22 cellular contexts compared by ENCODE assay signal in the genomic region with DNA sequence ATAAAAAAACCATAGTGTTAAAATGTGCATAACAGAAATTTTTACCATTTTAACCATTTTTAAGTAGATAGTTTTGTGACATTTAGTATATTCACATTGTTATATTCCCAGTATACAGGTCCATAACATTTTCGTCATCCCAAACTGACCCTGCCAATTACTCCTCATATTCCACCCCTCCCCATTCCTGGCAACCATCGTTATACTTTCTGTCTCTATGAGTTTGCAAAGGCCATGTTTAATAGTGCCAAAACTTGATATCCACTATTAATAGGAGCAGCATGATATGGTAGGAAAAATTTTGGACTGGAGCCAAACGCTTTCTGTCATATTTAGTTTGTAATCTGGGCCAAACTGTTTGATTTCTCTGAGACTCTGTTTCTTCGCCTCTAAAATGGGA. TPM values are rescaled to one million over a fixed set of nuclear protein-coding genes. Genes with fewer than 3 reads are reported as not detected.
DNase-seq lines count a peak whose midpoint lies in the region; ATAC-seq and TF ChIP-seq lines count a peak whose summit lies in the region.
"Had no signal": no experiment of that assay in that cellular context is flagged by ENCODE, and none has a peak within 500 bp of the region (broad histone marks: within the 10 kb centered on the region; RNA-seq: fewer than 3 reads in every experiment).

No MANE protein-coding gene starts in this region.

- no peak overlapping the region for H3K27ac ChIP-seq in CD4-positive, alpha-beta T cell (ENCODE audit: low read depth, low read length)
- no peak overlapping the region for H3K27ac ChIP-seq in heart right ventricle
- H3K27ac ChIP-seq in right cardiac atrium (ENCODE audit: low read length) = no peak overlapping the region
- H3K27ac ChIP-seq in H9 (ENCODE audit: insufficient read length, low read depth, low read length) = no peak overlapping the region
- H3K27ac ChIP-seq: GM23248 had no signal

- H3K14ac ChIP-seq in H9 (ENCODE audit: insufficient read depth, low read length) = no peak overlapping the region

- H3K9me3 Mint-ChIP-seq in CD4-positive, alpha-beta T cell = peaks cover 18% of the 10 kb centered on the region
- H3K9me3 Mint-ChIP-seq in H9 = peaks cover 0 to 3% of the 10 kb centered on the region in 2 experiments; a peak in 2 of 5 replicates

- H3K4me3 ChIP-seq in heart right ventricle = no peak overlapping the region
- H3K4me3 ChIP-seq in right cardiac atrium (ENCODE audit: low read length) = no peak overlapping the region
- H3K4me3 ChIP-seq: GM12878, GM23248 had no signal

- no peaks in the 10 kb centered on the region for H3K27me3 ChIP-seq in CD4-positive, alpha-beta T cell (ENCODE audit: control insufficient read depth, insufficient read depth, low read length)
- no peaks in the 10 kb centered on the region for H3K27me3 ChIP-seq in heart right ventricle
- no peaks in the 10 kb centered on the region for H3K27me3 ChIP-seq in right cardiac atrium (ENCODE audit: control insufficient read depth, insufficient read depth)
- H3K27me3 ChIP-seq in H9 (ENCODE audit: insufficient read depth, low read length) = no peaks in the 10 kb centered on the region

- no peak overlapping the region for H4K8ac ChIP-seq in H9 (replicated peaks; ENCODE audit: insufficient read length, low read depth, low read length)

- H2BK5ac ChIP-seq in H9 (ENCODE audit: insufficient read length, low read length) = no peak overlapping the region

- ATAC-seq in Right ventricle myocardium superior (ENCODE audit: poor library complexity) = peak; percentile 76
- ATAC-seq in CD4-positive, alpha-beta T cell (ENCODE audit: poor library complexity) = no peak
- ATAC-seq in heart right ventricle = peak in 7 of 8 donors; percentile 21 to 90 (median 77)
- peak; percentile 61 to 68 for ATAC-seq in right cardiac atrium
- ATAC-seq: GM12878 had no signal

- no peak overlapping the region for H2BK15ac ChIP-seq in H9 (ENCODE audit: low read depth, low read length)

- H2AK5ac ChIP-seq in H9 (ENCODE audit: insufficient read length, low read length) = no peak overlapping the region

- intact Hi-C loops in Right ventricle myocardium superior (cut with DNase I) = no loop called here
- intact Hi-C loops in cardiac septum (cut with DNase I) = no loop called here
- intact Hi-C loops in CD4-positive, alpha-beta T cell (cut with DNase I, micrococcal nuclease) = loop anchor here in 1 of 2 experiments (5.0 to 10.0 kb wide), 3 partner anchors 37 to 160 kb away; no protein-coding TSS in a partner anchor
- intact Hi-C loops in heart right ventricle (cut with DNase I) = loop anchor here in 1 of 10 donors (2.0 to 5.0 kb wide), 2 partner anchors 26 to 777 kb away; no protein-coding TSS in a partner anchor
- intact Hi-C loops in right cardiac atrium (cut with DNase I) = no loop called here

- H3K27me3 Mint-ChIP-seq in CD4-positive, alpha-beta T cell = no peaks in the 10 kb centered on the region
- no peaks in the 10 kb centered on the region for H3K27me3 Mint-ChIP-seq in H9 (ENCODE audit: low read depth)
- H3K27me3 Mint-ChIP-seq: CD8-positive, alpha-beta memory T cell had no signal

- H3K4me3 Mint-ChIP-seq in CD4-positive, alpha-beta T cell = no peak overlapping the region
- H3K4me3 Mint-ChIP-seq in H9 = no peak overlapping the region
- H3K4me3 Mint-ChIP-seq: CD8-positive, alpha-beta memory T cell; HFFc6 had no signal

- no peak overlapping the region for H4K91ac ChIP-seq in H9 (ENCODE audit: insufficient read length, low read depth, low read length)

- no peak overlapping the region for H3K18ac ChIP-seq in H9 (ENCODE audit: insufficient read length, low read depth, low read length)

- no peak for TF ChIP-seq CTCF in CD4-positive, alpha-beta T cell (IDR thresholded peaks at IDR 0.05)
- TF ChIP-seq CTCF in heart right ventricle (IDR thresholded peaks at IDR 0.05) (no peak), H9 (conservative IDR thresholded peaks at IDR 0.05) (no peak)

- H3T11ph ChIP-seq in H9 (ENCODE audit: low read length) = no peak overlapping the region

- POLR2A ChIA-PET in CD4-positive, alpha-beta T cell (lab: Charles Lee) = no interaction called here

- H3K36me3 ChIP-seq in heart right ventricle = no peaks in the 10 kb centered on the region

- H3K79me1 ChIP-seq in H9 (ENCODE audit: insufficient read depth, low read depth, low read length, poor library complexity, severe bottlenecking) = no peaks in the 10 kb centered on the region

- H2BK12ac ChIP-seq in H9 (ENCODE audit: insufficient read length, low read depth, low read length) = no peak overlapping the region

- H3K4me2 ChIP-seq in H9 (ENCODE audit: insufficient read depth, insufficient read length, low read length) = no peak overlapping the region

- H3K36me3 Mint-ChIP-seq in CD4-positive, alpha-beta T cell (ENCODE audit: low read depth) = peaks cover 28% of the 10 kb centered on the region
- no peaks in the 10 kb centered on the region for H3K36me3 Mint-ChIP-seq in H9 (ENCODE audit: insufficient read depth in 1 of 3, low read depth in 3 of 3)

- H3K4ac ChIP-seq in H9 (ENCODE audit: low read depth, low read length) = no peak overlapping the region

- no peak overlapping the region for H3K56ac ChIP-seq in H9 (ENCODE audit: insufficient read length, low read depth, low read length)

- H3K9me3 ChIP-seq in CD4-positive, alpha-beta T cell (ENCODE audit: control insufficient read depth, low read length) = no peaks in the 10 kb centered on the region
- H3K9me3 ChIP-seq in heart right ventricle (peaks cover 0 to 14% (median 0%) of the 10 kb centered on the region in 11 donors), right cardiac atrium (ENCODE audit: control insufficient read depth, low read length) (no peaks in the 10 kb centered on the region), H9 (ENCODE audit: control insufficient read depth, low read depth, low read length) (no peaks in the 10 kb centered on the region)

- no peak overlapping the region for H4K5ac ChIP-seq in H9 (ENCODE audit: insufficient read length, low read depth, low read length)

- H3K9ac ChIP-seq in H9 (ENCODE audit: extremely low read depth, insufficient read length, low read length) = no peak overlapping the region
- H3K9ac ChIP-seq: GM23248 had no signal

- H3K27ac Mint-ChIP-seq in CD4-positive, alpha-beta T cell = peak overlapping the region; percentile 55
- no peak overlapping the region for H3K27ac Mint-ChIP-seq in H9
- H3K27ac Mint-ChIP-seq: HFFc6 had no signal

- no peaks in the 10 kb centered on the region for H4K20me1 ChIP-seq in H9 (ENCODE audit: control insufficient read depth, insufficient read depth, insufficient read length)

- no peak overlapping the region for H2BK120ac ChIP-seq in H9 (ENCODE audit: low read depth, low read length, poor library complexity, severe bottlenecking)

- no peaks in the 10 kb centered on the region for H3K79me2 ChIP-seq in H9 (ENCODE audit: insufficient read depth, low read length)

- H3K4me1 Mint-ChIP-seq in CD4-positive, alpha-beta T cell (ENCODE audit: low read depth) = peaks cover 50% of the 10 kb centered on the region
- H3K4me1 Mint-ChIP-seq in H9 = no peaks in the 10 kb centered on the region

- CTCF ChIA-PET in CD4-positive, alpha-beta T cell (lab: Charles Lee) = no interaction called here

- no peak for DNase-seq in Right ventricle myocardium superior
- no peak for DNase-seq in cardiac septum (ENCODE audit: low spot score)
- DNase-seq in CD4-positive, alpha-beta T cell = no peak
- DNase-seq in heart right ventricle = peak in 1 of 2 donors; percentile 30
- DNase-seq in right cardiac atrium = peak in 1 of 3 donors; percentile 7
- DNase-seq in H9 = no peak
- DNase-seq in HPDE6-E6E7 (ENCODE audit: extremely low spot score) = no peak
- DNase-seq in SKM-1 treated with dmso at 0.1 percent for 144 hours (lab: John Stamatoyannopoulos, UW; ENCODE audit: unreplicated experiment) = no peak
- DNase-seq: C1 segment of cervical spinal cord; CD8-positive, alpha-beta memory T cell; DMS 273 treated with DMSO at 0.1 percent for 48 hours; DMS79; EL; GDM1; GM23248; H7; HFFc6 had no signal

- no peak overlapping the region for H2BK20ac ChIP-seq in H9 (ENCODE audit: low read depth, low read length, poor library complexity, severe bottlenecking)

- no peak overlapping the region for H2AFZ ChIP-seq in H9 (ENCODE audit: low read length)
- H2AFZ ChIP-seq: GM23248 had no signal

- H3K23me2 ChIP-seq in H9 (ENCODE audit: insufficient read length, low read depth, low read length, poor library complexity, severe bottlenecking) = no peaks in the 10 kb centered on the region

- H3K23ac ChIP-seq in H9 (ENCODE audit: insufficient read length, low read depth, low read length) = no peak overlapping the region

- peaks cover 0 to 42% (median 30%) of the 10 kb centered on the region in 9 donors for H3K4me1 ChIP-seq in heart right ventricle
- peaks cover 3% of the 10 kb centered on the region for H3K4me1 ChIP-seq in right cardiac atrium (ENCODE audit: control insufficient read depth, insufficient read depth, low read length)
- H3K4me1 ChIP-seq in H9 (ENCODE audit: insufficient read depth, low read length) = no peaks in the 10 kb centered on the region

- WGBS in heart right ventricle, 2 donors = 43 to 45% methylated on average over 4 of the region's 4 CpGs
- 48% methylated on average over 4 of the region's 4 CpGs for WGBS in right cardiac atrium
- no CpG with 5 or more reads among the region's 4 CpGs for WGBS in H9 (ENCODE audit: extremely low coverage, insufficient read length, low lambda C conversion rate)

RNA-seq across cellular contexts. Expression of a gene that starts 30.9 kb away (rescaled TPM):
- total RNA-seq in Right ventricle myocardium superior (93.3 TPM), cardiac septum (82.5 TPM), heart right ventricle (100 to 1,000 TPM in 6 of 10 donors, 10 to 100 TPM in 4; 76.8 to 131 (median 108) TPM), right cardiac atrium (10 to 100 TPM; 37.8 to 70.1 (median 52.7) TPM), H9 (2021) (0.04 TPM in 1 of 2 replicates, not detected in the other)
- total RNA-seq in CD4-positive, alpha-beta T cell = 10 to 100 TPM; 27.0 to 28.3 TPM
- polyA plus RNA-seq in heart right ventricle (10 to 100 TPM; 17.3 to 19.1 TPM), right cardiac atrium (19.5 TPM)
- total RNA-seq: A172, A673, H1 had no signal
- polyA plus RNA-seq: H1 had no signal

RNA-seq across cellular contexts. Expression of a gene that starts 50.2 kb away (rescaled TPM):
- total RNA-seq in Right ventricle myocardium superior = not detected
- not detected for total RNA-seq in cardiac septum
- not detected for total RNA-seq in CD4-positive, alpha-beta T cell
- under 1 TPM in 2 of 10 donors, not detected in 8; 0.12 to 0.18 TPM for total RNA-seq in heart right ventricle
- polyA plus RNA-seq in heart right ventricle = not detected
- total RNA-seq in right cardiac atrium = not detected
- 0.11 TPM for polyA plus RNA-seq in right cardiac atrium
- not detected in 2 replicates for total RNA-seq in H9 (2021)
- total RNA-seq: A172; A673; CD8-positive, alpha-beta memory T cell; GM12878; GM23248; H1; HFFc6 had no signal
- polyA plus RNA-seq: BJ; CD8-positive, alpha-beta memory T cell; GM23248; H1 had no signal

Comparison
In these comparisons a context has a peak if more than half of its experiments do, and no peak if none do; other contexts are left out.
1. RNA of a gene that starts 30.9 kb away (total RNA-seq): 76.8 to 131 TPM in heart right ventricle, 93.3 TPM in Right ventricle myocardium superior (single experiment), 82.5 TPM in cardiac septum (single experiment), 37.8 to 70.1 TPM in right cardiac atrium and 27.0 to 28.3 TPM in CD4-positive, alpha-beta T cell; 0.04 TPM in H9; every median in the first group is over 10 times any median in the second.